Comparison of ENCODE assay signal across 1 cellular context in genomic region chr21:43290529-43291346, GRCh38.
TF ChIP-seq lines count a peak whose summit lies in the region.

No MANE protein-coding gene starts in this region.

TF ChIP-seq in HEK293, 187 proteins besides CTCF, POLR2A, EP300 and RAD21:
- TF ChIP-seq REST (tag by site-specific recombination; IDR thresholded peaks at IDR 0.05) (0 out of 2 replicates have a peak, but pooled peaks have one; percentile 42), ZNF155 (tag by site-specific recombination; IDR thresholded peaks at IDR 0.05) (no peak)
